ENCODE assay signal across 19 cellular contexts in the genomic region with DNA sequence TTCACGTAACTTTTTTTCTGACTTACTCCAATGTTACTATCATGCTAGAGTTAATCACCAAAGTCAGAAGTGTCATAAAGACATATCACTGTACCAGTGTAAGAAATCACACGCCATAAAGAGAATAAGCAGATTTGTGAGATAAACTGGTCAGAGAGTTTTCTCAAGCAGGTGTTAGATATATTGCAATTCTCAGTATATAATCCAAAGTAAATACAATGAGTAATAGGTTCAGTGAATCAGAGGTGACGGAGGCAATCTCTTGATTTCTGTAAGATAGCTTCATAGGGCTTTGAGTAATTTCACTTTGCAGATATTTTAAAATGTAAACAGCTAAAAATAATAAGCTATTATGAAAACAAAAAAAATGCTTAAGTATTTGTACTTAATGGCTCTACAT.
DNase-seq lines count a peak whose midpoint lies in the region; ATAC-seq and TF ChIP-seq lines count a peak whose summit lies in the region.
"Had no signal": no experiment of that assay in that cellular context is flagged by ENCODE, and none has a peak within 500 bp of the region (broad histone marks: within the 10 kb centered on the region; RNA-seq: fewer than 3 reads in every experiment).

No MANE protein-coding gene starts in this region.

- H3K36me3 ChIP-seq in HUES6 (ENCODE audit: control insufficient read depth, insufficient read depth, low read length) (peaks cover 8% of the 10 kb centered on the region; the same call in 1 of the 2 replicates), mammary epithelial cell (ENCODE audit: insufficient read depth, low read length) (peaks cover 10% of the 10 kb centered on the region), tibial artery (no peaks in the 10 kb centered on the region)

- no peak overlapping the region for H3K9ac ChIP-seq in HUES6 (ENCODE audit: low read length)
- no peak overlapping the region for H3K9ac ChIP-seq in mammary epithelial cell (ENCODE audit: insufficient read depth, low read length)
- H3K9ac ChIP-seq: BLaER1 treated with 17β-estradiol and CSF1 and Interleukin-3, amounts not matched to agents 10 nM and 100 nM had no signal

- ATAC-seq in GM18517 (IDR thresholded peaks at IDR 0.05; ENCODE audit: unreplicated experiment): no peak
- ATAC-seq: GM23338; stimulated activated effector memory CD8-positive, alpha-beta T cell treated with anti-CD3 and anti-CD28 coated beads, Interleukin-12 subunit alpha, Interleukin-12 subunit beta, amount 100 ng/mL, for 72 hours had no signal

- no peak for TF ChIP-seq CTCF in mammary epithelial cell (conservative IDR thresholded peaks at IDR 0.05 in 1 of 2, IDR thresholded peaks at IDR 0.05 in 1 of 2; ENCODE audit: extremely low read depth in 1 of 2, insufficient read depth in 1 of 2, low read depth in 1 of 2, low read length in 2 of 2)
- TF ChIP-seq CTCF in tibial artery (IDR thresholded peaks at IDR 0.05): no peak

- H3K27ac ChIP-seq in HUES6 (ENCODE audit: low read depth, low read length) (peak overlapping the region; percentile 8; the same call in 1 of the 2 replicates), mammary epithelial cell (ENCODE audit: insufficient read depth, low read depth, low read length) (no peak overlapping the region), tibial artery (no peak overlapping the region)
- H3K27ac ChIP-seq: BLaER1 treated with 17β-estradiol and CSF1 and Interleukin-3, amounts not matched to agents 10 nM and 100 nM had no signal

- H3K4me2 ChIP-seq in mammary epithelial cell (ENCODE audit: insufficient read depth, low read depth, low read length): peak overlapping the region; percentile 23
- H3K4me2 ChIP-seq: BLaER1 treated with 17β-estradiol and CSF1 and Interleukin-3, amounts not matched to agents 10 nM and 100 nM; GM23338 had no signal

- in situ Hi-C loops in Caki2 (cut with HindIII; ENCODE audit: low pct_unique_long_range_greater_than_20kb, low sequenced_read_pairs) (no loop called here), mammary epithelial cell (cut with MboI; ENCODE audit: low sequenced_read_pairs in 2 of 2) (no loop called here)

- H3K4me1 ChIP-seq in HUES6 (ENCODE audit: control insufficient read depth, insufficient read depth, low read length) (no peaks in the 10 kb centered on the region), mammary epithelial cell (ENCODE audit: insufficient read depth, low read length) (peaks cover 15% of the 10 kb centered on the region), tibial artery (no peaks in the 10 kb centered on the region)
- H3K4me1 ChIP-seq: BLaER1 treated with 17β-estradiol and CSF1 and Interleukin-3, amounts not matched to agents 10 nM and 100 nM had no signal

- WGBS in mammary epithelial cell (ENCODE audit: low coverage, missing lambda C conversion rate): 33% methylated on average over 3 of the region's 3 CpGs

- dilution Hi-C loops in mammary epithelial cell (cut with HindIII; ENCODE audit: low sequenced_read_pairs): no loop called here

- H3K9me3 ChIP-seq in HUES6 (ENCODE audit: control insufficient read depth, insufficient read depth, low read depth, low read length): no peaks in the 10 kb centered on the region
- no peaks in the 10 kb centered on the region for H3K9me3 ChIP-seq in mammary epithelial cell (replicated peaks; ENCODE audit: insufficient read depth, low read length)
- no peaks in the 10 kb centered on the region for H3K9me3 ChIP-seq in tibial artery

- intact Hi-C loops in mammary epithelial cell (cut with micrococcal nuclease) (no loop called here), tibial artery (cut with DNase I; ENCODE audit: low total_unique reads) (no loop called here)

- H3K27me3 ChIP-seq in HUES6 (ENCODE audit: control insufficient read depth, insufficient read depth, low read length) (no peaks in the 10 kb centered on the region), mammary epithelial cell (ENCODE audit: insufficient read depth, low read length) (no peaks in the 10 kb centered on the region), tibial artery (no peaks in the 10 kb centered on the region)
- H3K27me3 ChIP-seq: BLaER1 treated with 17β-estradiol and CSF1 and Interleukin-3, amounts not matched to agents 10 nM and 100 nM had no signal

- H3K79me2 ChIP-seq in mammary epithelial cell (ENCODE audit: insufficient read depth, low read length): peaks cover 3% of the 10 kb centered on the region

- no peak overlapping the region for H3K4me3 ChIP-seq in HUES6 (ENCODE audit: low read depth, low read length)
- H3K4me3 ChIP-seq in mammary epithelial cell (replicated peaks in 1 of 3; ENCODE audit: insufficient read depth in 1 of 3, low read depth in 2 of 3, low read length in 3 of 3): no peak overlapping the region
- H3K4me3 ChIP-seq in tibial artery: no peak overlapping the region
- H3K4me3 ChIP-seq: BLaER1 treated with 17β-estradiol and CSF1 and Interleukin-3, amounts not matched to agents 10 nM and 100 nM; GM23338 had no signal

- H4K20me1 ChIP-seq in mammary epithelial cell (ENCODE audit: insufficient read depth, low read length): no peaks in the 10 kb centered on the region

- no peak overlapping the region for H2AFZ ChIP-seq in mammary epithelial cell (ENCODE audit: low read depth, low read length)
- H2AFZ ChIP-seq: GM23338 had no signal

- BruUV-seq in mammary epithelial cell (replicated peaks; lab: Mats Ljungman, UMichigan): no TSS peak

- peak; percentile 67 for DNase-seq in Caki2 (ENCODE audit: low read depth)
- DNase-seq in mammary epithelial cell: peak; percentile 74
- DNase-seq in kidney glomerular epithelial cell (lab: John Stamatoyannopoulos, UW): peak; percentile 26
- DNase-seq in NCI-H1436 treated with DMSO at 0.1 percent for 48 hours (lab: John Stamatoyannopoulos, UW): no peak
- DNase-seq in tibial artery: no peak
- no peak for DNase-seq in SIG-M5 treated with dmso at 0.1 percent for 504 hours (lab: John Stamatoyannopoulos, UW; ENCODE audit: unreplicated experiment)
- DNase-seq: activated CD4-positive, CD25-positive, alpha-beta regulatory T cell treated with anti-CD3 and anti-CD28 coated beads, Interleukin-2, amount 50 U/mL, for 72 hours; Kasumi-1; kidney; naive B cell; NCI-H2081; NK-92 treated with Interleukin-12 subunit alpha and Interleukin-12 subunit beta, amount 100 ng/mL, for 24 hours; retina; stimulated activated CD4-positive, alpha-beta T cell treated with anti-CD3 and anti-CD28 coated beads, Interleukin-4, amount 100 ng/mL, for 24 hours had no signal

- CTCF ChIA-PET in mammary epithelial cell (lab: Charles Lee; ENCODE audit: low non-redundant PET): interaction anchor here (0.6 kb wide), 1 partner anchor 112 kb away, joined by 10 read pairs; no protein-coding TSS in a partner anchor

Comparison
In these comparisons a context has a peak if more than half of its experiments do, and no peak if none do; other contexts are left out.
1. DNase-seq: peak in Caki2 (single experiment), mammary epithelial cell (single experiment) and kidney glomerular epithelial cell (single experiment); none in NCI-H1436 treated with DMSO at 0.1 percent for 48 hours (single experiment), tibial artery (0 of 2) and SIG-M5 treated with dmso at 0.1 percent for 504 hours (single experiment).